1 cellular context compared by ENCODE assay signal in genomic region chr4:147801820-147802219, GRCh38.
TF ChIP-seq lines count a peak whose summit lies in the region.

No MANE protein-coding gene starts in this region.

TF ChIP-seq in HepG2, 621 proteins besides CTCF, POLR2A, EP300 and RAD21:
- TF ChIP-seq MYC (CRISPR knock-in tag; IDR thresholded peaks at IDR 0.05; ENCODE audit: borderline replicate concordance) (no peak), MTA1 (CRISPR knock-in tag; IDR thresholded peaks at IDR 0.05; ENCODE audit: borderline replicate concordance) (no peak), ZNF234 (CRISPR knock-in tag; conservative IDR thresholded peaks at IDR 0.05) (no peak), SOX6 (IDR thresholded peaks at IDR 0.05) (no peak), SOX6 (CRISPR knock-in tag; IDR thresholded peaks at IDR 0.05) (no peak), GFI1 (CRISPR knock-in tag; IDR thresholded peaks at IDR 0.05; ENCODE audit: borderline replicate concordance) (no peak), ZNF749 (CRISPR knock-in tag; IDR thresholded peaks at IDR 0.05; ENCODE audit: borderline replicate concordance) (no peak), SOX13 (IDR thresholded peaks at IDR 0.05) (no peak), SOX13 (CRISPR knock-in tag; conservative IDR thresholded peaks at IDR 0.05 in 1 of 2, IDR thresholded peaks at IDR 0.05 in 1 of 2) (no peak), ZNF841 (CRISPR knock-in tag; IDR thresholded peaks at IDR 0.05; ENCODE audit: borderline replicate concordance) (no peak), ZNF589 (CRISPR knock-in tag; conservative IDR thresholded peaks at IDR 0.05) (no peak), TCF12 (IDR thresholded peaks at IDR 0.05) (no peak), TCF12 (CRISPR knock-in tag; IDR thresholded peaks at IDR 0.05) (no peak), ZNF557 (CRISPR knock-in tag; IDR thresholded peaks at IDR 0.05) (no peak), ZNF709 (CRISPR knock-in tag; IDR thresholded peaks at IDR 0.05) (no peak), ZNF777 (CRISPR knock-in tag; IDR thresholded peaks at IDR 0.05) (no peak), POGZ (CRISPR knock-in tag; IDR thresholded peaks at IDR 0.05) (no peak), RBM39 (IDR thresholded peaks at IDR 0.05; ENCODE audit: low read depth, low read length, poor library complexity, severe bottlenecking) (no peak), ZNF30 (CRISPR knock-in tag; IDR thresholded peaks at IDR 0.05) (no peak), ZSCAN9 (CRISPR knock-in tag; IDR thresholded peaks at IDR 0.05; ENCODE audit: borderline replicate concordance) (no peak), ZNF670 (CRISPR knock-in tag; IDR thresholded peaks at IDR 0.05; ENCODE audit: borderline replicate concordance) (no peak), ZNF547 (CRISPR knock-in tag; IDR thresholded peaks at IDR 0.05) (no peak)
